ENCODE assay signal across 8 cellular contexts in genomic region chr14:45085004-45085403, GRCh38. TPM values are rescaled to one million over a fixed set of nuclear protein-coding genes. Genes with fewer than 3 reads are reported as not detected.
DNase-seq lines count a peak whose midpoint lies in the region; ATAC-seq, FAIRE-seq and TF ChIP-seq lines count a peak whose summit lies in the region.

No MANE protein-coding gene starts in this region.

- H3K9me3 ChIP-seq in BLaER1 (peaks cover 4% of the 10 kb centered on the region; the same call in 1 of the 2 replicates), IMR-90 (ENCODE audit: control insufficient read depth, insufficient read depth, low read length) (no peaks in the 10 kb centered on the region), HepG2 (ENCODE audit: low read length) (no peaks in the 10 kb centered on the region), tibial artery (no peaks in the 10 kb centered on the region)

- no peak overlapping the region; the same call in 1 of the 2 replicates for H3K14ac ChIP-seq in IMR-90 (replicated peaks; ENCODE audit: low read depth, low read length)

- H3K27me3 ChIP-seq in BLaER1, result no peaks in the 10 kb centered on the region
- H3K27me3 ChIP-seq in IMR-90 (ENCODE audit: control insufficient read depth, insufficient read depth, low read length), result no peaks in the 10 kb centered on the region
- no peaks in the 10 kb centered on the region for H3K27me3 ChIP-seq in HepG2 (ENCODE audit: control insufficient read depth in 1 of 2, insufficient read depth in 2 of 2, low read length in 2 of 2)
- H3K27me3 ChIP-seq in tibial artery, result no peaks in the 10 kb centered on the region

- H3K4me3 ChIP-seq in BLaER1 (peak overlapping the region; percentile 78), IMR-90 (ENCODE audit: insufficient read depth, low read depth, low read length) (peak overlapping the region; percentile 70), HepG2 (replicated peaks in 1 of 3; ENCODE audit: insufficient read depth in 1 of 3, low read depth in 2 of 3, low read length in 3 of 3) (peak overlapping the region; percentile 81 to 91 (median 90); a peak in 5 of 6 replicates), tibial artery (peak overlapping the region; percentile 60 to 90)

- H3K4me1 ChIP-seq in BLaER1 (peaks cover 23% of the 10 kb centered on the region), IMR-90 (ENCODE audit: control insufficient read depth, insufficient read depth, low read length) (peaks cover 2% of the 10 kb centered on the region; the same call in 1 of the 2 replicates), HepG2 (ENCODE audit: insufficient read depth, low read length) (peaks cover 71% of the 10 kb centered on the region), tibial artery (peaks cover 0 to 53% (median 10%) of the 10 kb centered on the region in 4 donors)

- POLR2A ChIA-PET in IMR-90 (lab: Charles Lee; ENCODE audit: unreplicated experiment), result no interaction called here
- POLR2A ChIA-PET in HepG2 (lab: Yijun Ruan, JAX), result interaction anchor here (0.7 to 1.9 kb wide), 8 partner anchors 13 to 188 kb away, joined by 3 to 7 read pairs (median 5); partner anchors contain the start of genes FKBP3, KLHL28 and TOGARAM1

- CTCF ChIA-PET in IMR-90 (lab: Yijun Ruan, JAX) (no interaction called here), HepG2 (lab: Yijun Ruan, JAX; ENCODE audit: low intra/inter-chr PET ratio, low total read pairs) (no interaction called here)

- no TSS peak for BruUV-seq in IMR-90 (replicated peaks; lab: Mats Ljungman, UMichigan)
- BruUV-seq in HepG2 (replicated peaks; lab: Mats Ljungman, UMichigan), result no TSS peak

- 0 out of 2 replicates have a peak overlapping the region, but pooled peaks have one; percentile 90 for H3K56ac ChIP-seq in IMR-90 (ENCODE audit: extremely low read depth, insufficient read depth, low read length)

- peaks cover 59% of the 10 kb centered on the region for H4K20me1 ChIP-seq in BLaER1
- H4K20me1 ChIP-seq in IMR-90 (ENCODE audit: insufficient read depth, low read length), result peaks cover 56% of the 10 kb centered on the region
- peaks cover 40% of the 10 kb centered on the region for H4K20me1 ChIP-seq in HepG2 (ENCODE audit: insufficient read depth, low read length)

- no peak overlapping the region for H2AK9ac ChIP-seq in IMR-90 (replicated peaks; ENCODE audit: low read depth, low read length, poor library complexity)

- no peak for TF ChIP-seq POLR2A in IMR-90 (IDR thresholded peaks at IDR 0.05; ENCODE audit: low read depth, low read length)
- peak in 1 of 2 experiments; percentile 60; a peak in 2 of 4 replicates for TF ChIP-seq POLR2A in HepG2 (IDR thresholded peaks at IDR 0.05; ENCODE audit: insufficient read depth in 1 of 2, low read depth in 2 of 2, low read length in 2 of 2)

- H2BK15ac ChIP-seq in IMR-90 (ENCODE audit: low read depth, low read length), result no peak overlapping the region

- H3K9me1 ChIP-seq in IMR-90 (ENCODE audit: insufficient read depth, low read length), result peaks cover 6% of the 10 kb centered on the region

- peak overlapping the region; percentile 77 for H3K27ac ChIP-seq in BLaER1
- H3K27ac ChIP-seq in IMR-90 (ENCODE audit: insufficient read depth, low read length), result no peak overlapping the region
- peak overlapping the region; percentile 77 for H3K27ac ChIP-seq in HepG2 (ENCODE audit: extremely low read length, insufficient read depth, low read length)
- peak overlapping the region; percentile 79 to 86 for H3K27ac ChIP-seq in tibial artery

- no peak for TF ChIP-seq EP300 in HepG2 (IDR thresholded peaks at IDR 0.05; ENCODE audit: low read depth in 2 of 2, low read length in 2 of 2)
- no peak for TF ChIP-seq EP300 in HepG2 (CRISPR knock-in tag; IDR thresholded peaks at IDR 0.05; ENCODE audit: borderline replicate concordance)

- H2BK120ac ChIP-seq in IMR-90 (ENCODE audit: low read depth, low read length), result no peak overlapping the region

- no CpG with 5 or more reads among the region's 3 CpGs for WGBS in IMR-90 (ENCODE audit: extremely low coverage in 2 of 2, insufficient read length in 1 of 2), 2 experiments
- 0% methylated on average over 3 of the region's 3 CpGs for WGBS in HepG2 (ENCODE audit: low lambda C conversion rate)

- H3K4me2 ChIP-seq in BLaER1, result peak overlapping the region; percentile 92
- peak overlapping the region; percentile 78 for H3K4me2 ChIP-seq in IMR-90 (ENCODE audit: low read depth, low read length)
- peak overlapping the region; percentile 71 for H3K4me2 ChIP-seq in HepG2 (ENCODE audit: low read depth, low read length)

- H3K36me3 ChIP-seq in BLaER1 (0 out of 2 replicates have a peak, but pooled peaks cover 11% of the 10 kb centered on the region), IMR-90 (ENCODE audit: control insufficient read depth, insufficient read depth, low read length) (no peaks in the 10 kb centered on the region), HepG2 (replicated peaks in 1 of 2; ENCODE audit: control insufficient read depth in 1 of 2, insufficient read depth in 2 of 2, low read length in 2 of 2) (0 out of 5 replicates have a peak, but pooled peaks cover 0 to 6% of the 10 kb centered on the region in 2 experiments), tibial artery (no peaks in the 10 kb centered on the region)

- H2AK5ac ChIP-seq in IMR-90 (ENCODE audit: low read depth, low read length), result no peak overlapping the region

- TF ChIP-seq CTCF in IMR-90 (conservative IDR thresholded peaks at IDR 0.05; ENCODE audit: low read depth, low read length) (no peak), HepG2 (CRISPR knock-in tag; IDR thresholded peaks at IDR 0.05) (no peak), tibial artery (IDR thresholded peaks at IDR 0.05) (no peak)

- ATAC-seq in IMR-90 (ENCODE audit: low read depth) (no peak), HepG2 (no peak)

- 0 out of 2 replicates have a peak overlapping the region, but pooled peaks have one; percentile 1 for H3K23ac ChIP-seq in IMR-90 (ENCODE audit: low read depth, low read length)

- H2AFZ ChIP-seq in IMR-90 (replicated peaks; ENCODE audit: low read length, poor library complexity), result no peak overlapping the region
- no peak overlapping the region for H2AFZ ChIP-seq in HepG2 (ENCODE audit: low read length)

- no peak overlapping the region for H4K91ac ChIP-seq in IMR-90 (ENCODE audit: insufficient read depth, low read depth, low read length)

- H3K9ac ChIP-seq in BLaER1 (peak overlapping the region; percentile 85), IMR-90 (ENCODE audit: low read depth, low read length) (peak overlapping the region; percentile 72; the same call in 1 of the 2 replicates), HepG2 (ENCODE audit: insufficient read depth, low read depth, low read length) (peak overlapping the region; percentile 84)

- in situ Hi-C loops in IMR-90 (cut with MboI; ENCODE audit: low sequenced_read_pairs) (no loop called here), HepG2 (cut with HindIII; ENCODE audit: extremely low pct_ligation_motif_present, low pct_unique_long_range_greater_than_20kb) (no loop called here)

- no peak overlapping the region for H3K18ac ChIP-seq in IMR-90 (ENCODE audit: low read depth, low read length)

- no peak overlapping the region for H3K4ac ChIP-seq in IMR-90 (ENCODE audit: low read depth, low read length)

- peak overlapping the region; percentile 32 for H2BK5ac ChIP-seq in IMR-90 (ENCODE audit: low read depth, low read length, poor library complexity, severe bottlenecking)

- intact Hi-C loops in IMR-90 (cut with micrococcal nuclease), result loop anchor here (5.0 kb wide), 3 partner anchors 123 to 182 kb away; partner anchors contain the start of genes KLHL28 and TOGARAM1
- intact Hi-C loops in HepG2 (cut with micrococcal nuclease; ENCODE audit: unreplicated experiment), result loop anchor here (2.0 kb wide), 2 partner anchors 50 to 122 kb away; partner anchors contain the start of genes FANCM, FKBP3 and TOGARAM1
- intact Hi-C loops in tibial artery (cut with DNase I; ENCODE audit: low total_unique reads), result loop anchor here (2.0 kb wide), 1 partner anchor 50 kb away; the partner anchor contains the start of genes FANCM and FKBP3

- H3K79me1 ChIP-seq in IMR-90 (ENCODE audit: low read depth in 1 of 2, low read length in 2 of 2), result peaks cover 4 to 25% of the 10 kb centered on the region in 2 experiments; a peak in 2 of 4 replicates

- DNase-seq in IMR-90 (peak; percentile 46), astrocyte of the hippocampus (ENCODE audit: low read depth, low spot score) (peak; percentile 21), HepG2 (ENCODE audit: low spot score) (peak; percentile 31), tibial artery (no peak), GM19240 (ENCODE audit: insufficient read length, low spot score) (no peak)
- no peak for DNase-seq in effector CD8-positive, alpha-beta T cell (lab: John Stamatoyannopoulos, UW)
- DNase-seq in activated effector memory CD4-positive, alpha-beta T cell treated with Interleukin-2 at 50 U/mL for 16 hours, result no peak

- H4K5ac ChIP-seq in IMR-90 (ENCODE audit: low read depth, low read length), result no peak overlapping the region

- no peak overlapping the region for H4K8ac ChIP-seq in IMR-90 (ENCODE audit: low read depth in 2 of 2, low read length in 2 of 2)

- TF ChIP-seq RAD21 in IMR-90 (IDR thresholded peaks at IDR 0.05; ENCODE audit: low read length), result no peak
- no peak for TF ChIP-seq RAD21 in HepG2 (CRISPR knock-in tag; IDR thresholded peaks at IDR 0.05)

- H3K79me2 ChIP-seq in HepG2 (ENCODE audit: insufficient read depth, low read length), result peaks cover 60% of the 10 kb centered on the region

- no peak overlapping the region for H2BK20ac ChIP-seq in IMR-90 (ENCODE audit: low read depth, low read length)

- dilution Hi-C loops in IMR-90 (cut with HindIII; ENCODE audit: low sequenced_read_pairs, unreplicated experiment), result no loop called here

- no peak for FAIRE-seq in HepG2 (lab: Jason Lieb, UNC)

RNA-seq across cellular contexts. Expression of gene PRPF39, which starts 1.1 kb away (rescaled TPM):
- total RNA-seq in IMR-90 (2012; rRNA removed) (25.6 and 29.6 TPM in 2 replicates), HepG2 (2016; rRNA removed; fragmentation: Illumina TruSeq; extraction: Trizol) (28.8 and 44.2 TPM in 2 replicates)
- polyA plus RNA-seq in IMR-90 (2012; rRNA removed) (13.1 and 18.1 TPM in 2 replicates), HepG2 (2011; rRNA removed) (65.0 and 68.0 TPM in 2 replicates)
- polyA plus RNA-seq in IMR-90 (2012; cell fraction: cytosol; rRNA removed), result 8.2 and 10.1 TPM in 2 replicates
- 90.5 and 241 TPM in 2 replicates for polyA plus RNA-seq in IMR-90 (2012; cell fraction: nucleus; rRNA removed; ENCODE audit: low replicate concordance)
- 8.5 and 10.2 TPM in 2 replicates for total RNA-seq in HepG2 (2016; cell fraction: cytosol; rRNA removed; fragmentation: Illumina TruSeq; extraction: Trizol; ENCODE audit: low read depth)
- total RNA-seq in HepG2 (2016; cell fraction: insoluble cytoplasmic fraction; rRNA removed; fragmentation: Illumina TruSeq; extraction: Trizol), result 31.1 and 40.1 TPM in 2 replicates
- 10.9 and 11.4 TPM in 2 replicates for total RNA-seq in HepG2 (2016; cell fraction: membrane; rRNA removed; fragmentation: Illumina TruSeq; extraction: Trizol)
- total RNA-seq in HepG2 (2016; cell fraction: nucleus; rRNA removed; fragmentation: Illumina TruSeq; extraction: Trizol), result 78.2 and 85.9 TPM in 2 replicates
- 10.1 and 10.5 TPM in 2 replicates for polyA plus RNA-seq in HepG2 (2011; cell fraction: cytosol; rRNA removed)
- 138 and 158 TPM in 2 replicates for polyA plus RNA-seq in HepG2 (2011; cell fraction: nucleus; rRNA removed)
- 30.5 and 36.1 TPM in 2 replicates for polyA plus RNA-seq in HepG2 (2012)
- 2.5 and 2.8 TPM in 2 replicates for polyA plus RNA-seq in HepG2 (2016; cell fraction: cytosol; fragmentation: Illumina TruSeq; extraction: Trizol; ENCODE audit: low read depth)
- polyA plus RNA-seq in HepG2 (2016; cell fraction: insoluble cytoplasmic fraction; fragmentation: Illumina TruSeq; extraction: Trizol; ENCODE audit: low read depth), result 21.4 and 23.9 TPM in 2 replicates
- polyA plus RNA-seq in HepG2 (2016; cell fraction: membrane; fragmentation: Illumina TruSeq; extraction: Trizol; ENCODE audit: low read depth), result 4.6 and 5.1 TPM in 2 replicates
- 169 and 172 TPM in 2 replicates for polyA plus RNA-seq in HepG2 (2016; cell fraction: nucleus; fragmentation: Illumina TruSeq; extraction: Trizol; ENCODE audit: insufficient read depth, low read depth)
- 48.4 and 56.4 TPM in 2 replicates for polyA minus RNA-seq in HepG2 (2011; rRNA and poly(A)+ RNA removed; ENCODE audit: low replicate concordance)
- 7.5 and 12.0 TPM in 2 replicates for polyA minus RNA-seq in HepG2 (2011; cell fraction: cytosol; rRNA and poly(A)+ RNA removed)
- polyA minus RNA-seq in HepG2 (2011; cell fraction: nucleus; rRNA and poly(A)+ RNA removed), result 207 and 269 TPM in 2 replicates

RNA-seq across cellular contexts. Expression of gene FKBP3, which starts 49.3 kb away (rescaled TPM):
- total RNA-seq in IMR-90 (2012; rRNA removed) (8.6 and 31.1 TPM in 2 replicates), HepG2 (2016; rRNA removed; fragmentation: Illumina TruSeq; extraction: Trizol) (87.6 and 140 TPM in 2 replicates)
- polyA plus RNA-seq in IMR-90 (2012; rRNA removed) (40.2 and 45.3 TPM in 2 replicates), HepG2 (2011; rRNA removed) (40.2 and 57.0 TPM in 2 replicates)
- 3.9 and 7.7 TPM in 2 replicates for polyA plus RNA-seq in IMR-90 (2012; cell fraction: cytosol; rRNA removed)
- 2.7 and 24.7 TPM in 2 replicates for polyA plus RNA-seq in IMR-90 (2012; cell fraction: nucleus; rRNA removed; ENCODE audit: low replicate concordance)
- total RNA-seq in HepG2 (2016; cell fraction: cytosol; rRNA removed; fragmentation: Illumina TruSeq; extraction: Trizol; ENCODE audit: low read depth), result 27.9 and 33.0 TPM in 2 replicates
- 89.6 and 145 TPM in 2 replicates for total RNA-seq in HepG2 (2016; cell fraction: insoluble cytoplasmic fraction; rRNA removed; fragmentation: Illumina TruSeq; extraction: Trizol)
- total RNA-seq in HepG2 (2016; cell fraction: membrane; rRNA removed; fragmentation: Illumina TruSeq; extraction: Trizol), result 29.1 and 33.1 TPM in 2 replicates
- total RNA-seq in HepG2 (2016; cell fraction: nucleus; rRNA removed; fragmentation: Illumina TruSeq; extraction: Trizol), result 64.8 and 67.4 TPM in 2 replicates
- polyA plus RNA-seq in HepG2 (2011; cell fraction: cytosol; rRNA removed), result 18.8 and 31.3 TPM in 2 replicates
- polyA plus RNA-seq in HepG2 (2011; cell fraction: nucleus; rRNA removed), result 18.1 and 30.4 TPM in 2 replicates
- 75.2 and 122 TPM in 2 replicates for polyA plus RNA-seq in HepG2 (2012)
- polyA plus RNA-seq in HepG2 (2016; cell fraction: cytosol; fragmentation: Illumina TruSeq; extraction: Trizol; ENCODE audit: low read depth), result 30.8 and 31.1 TPM in 2 replicates
- 228 and 238 TPM in 2 replicates for polyA plus RNA-seq in HepG2 (2016; cell fraction: insoluble cytoplasmic fraction; fragmentation: Illumina TruSeq; extraction: Trizol; ENCODE audit: low read depth)
- polyA plus RNA-seq in HepG2 (2016; cell fraction: membrane; fragmentation: Illumina TruSeq; extraction: Trizol; ENCODE audit: low read depth), result 34.4 and 37.5 TPM in 2 replicates
- polyA plus RNA-seq in HepG2 (2016; cell fraction: nucleus; fragmentation: Illumina TruSeq; extraction: Trizol; ENCODE audit: insufficient read depth, low read depth), result 149 and 154 TPM in 2 replicates
- polyA minus RNA-seq in HepG2 (2011; rRNA and poly(A)+ RNA removed; ENCODE audit: low replicate concordance), result 3.0 and 4.9 TPM in 2 replicates
- 12.1 and 13.8 TPM in 2 replicates for polyA minus RNA-seq in HepG2 (2011; cell fraction: cytosol; rRNA and poly(A)+ RNA removed)
- 38.2 and 44.6 TPM in 2 replicates for polyA minus RNA-seq in HepG2 (2011; cell fraction: nucleus; rRNA and poly(A)+ RNA removed)

RNA-seq across cellular contexts. Expression of gene FANCM, which starts 50.7 kb away (rescaled TPM):
- total RNA-seq in IMR-90 (2012; rRNA removed), result 7.0 and 10.3 TPM in 2 replicates
- polyA plus RNA-seq in IMR-90 (2012; rRNA removed), result 1.7 TPM in 2 replicates
- polyA plus RNA-seq in IMR-90 (2012; cell fraction: cytosol; rRNA removed), result 0.55 and 0.57 TPM in 2 replicates
- 1.1 and 2.7 TPM in 2 replicates for polyA plus RNA-seq in IMR-90 (2012; cell fraction: nucleus; rRNA removed; ENCODE audit: low replicate concordance)
- 10.4 and 13.1 TPM in 2 replicates for total RNA-seq in HepG2 (2016; rRNA removed; fragmentation: Illumina TruSeq; extraction: Trizol)
- 3.1 and 3.2 TPM in 2 replicates for total RNA-seq in HepG2 (2016; cell fraction: cytosol; rRNA removed; fragmentation: Illumina TruSeq; extraction: Trizol; ENCODE audit: low read depth)
- 12.1 and 12.6 TPM in 2 replicates for total RNA-seq in HepG2 (2016; cell fraction: insoluble cytoplasmic fraction; rRNA removed; fragmentation: Illumina TruSeq; extraction: Trizol)
- 3.5 and 3.6 TPM in 2 replicates for total RNA-seq in HepG2 (2016; cell fraction: membrane; rRNA removed; fragmentation: Illumina TruSeq; extraction: Trizol)
- 27.2 and 28.4 TPM in 2 replicates for total RNA-seq in HepG2 (2016; cell fraction: nucleus; rRNA removed; fragmentation: Illumina TruSeq; extraction: Trizol)
- 1.1 and 2.6 TPM in 2 replicates for polyA plus RNA-seq in HepG2 (2011; rRNA removed)
- polyA plus RNA-seq in HepG2 (2011; cell fraction: cytosol; rRNA removed), result 0.64 and 1.2 TPM in 2 replicates
- polyA plus RNA-seq in HepG2 (2011; cell fraction: nucleus; rRNA removed), result 1.5 and 2.4 TPM in 2 replicates
- 1.1 and 2.0 TPM in 2 replicates for polyA plus RNA-seq in HepG2 (2012)
- polyA plus RNA-seq in HepG2 (2016; cell fraction: cytosol; fragmentation: Illumina TruSeq; extraction: Trizol; ENCODE audit: low read depth), result 0.54 and 0.69 TPM in 2 replicates
- 5.7 and 5.9 TPM in 2 replicates for polyA plus RNA-seq in HepG2 (2016; cell fraction: insoluble cytoplasmic fraction; fragmentation: Illumina TruSeq; extraction: Trizol; ENCODE audit: low read depth)
- polyA plus RNA-seq in HepG2 (2016; cell fraction: membrane; fragmentation: Illumina TruSeq; extraction: Trizol; ENCODE audit: low read depth), result 0.76 and 1.6 TPM in 2 replicates
- polyA plus RNA-seq in HepG2 (2016; cell fraction: nucleus; fragmentation: Illumina TruSeq; extraction: Trizol; ENCODE audit: insufficient read depth, low read depth), result 13.1 and 20.1 TPM in 2 replicates
- polyA minus RNA-seq in HepG2 (2011; rRNA and poly(A)+ RNA removed; ENCODE audit: low replicate concordance), result 6.5 and 21.7 TPM in 2 replicates
- polyA minus RNA-seq in HepG2 (2011; cell fraction: cytosol; rRNA and poly(A)+ RNA removed), result 3.1 and 4.5 TPM in 2 replicates
- polyA minus RNA-seq in HepG2 (2011; cell fraction: nucleus; rRNA and poly(A)+ RNA removed), result 13.9 and 19.7 TPM in 2 replicates

Comparison
In these comparisons a context has a peak if more than half of its experiments do, and no peak if none do; other contexts are left out.
1. DNase-seq: peak in IMR-90 (single experiment), astrocyte of the hippocampus (single experiment) and HepG2 (single experiment); none in tibial artery (0 of 2), effector CD8-positive, alpha-beta T cell (single experiment), activated effector memory CD4-positive, alpha-beta T cell treated with Interleukin-2 at 50 U/mL for 16 hours (single experiment) and GM19240 (single experiment).
2. Peak in every context shown above with its lines, with median percentiles within 50 percentile points of each other: H3K4me2 ChIP-seq, H3K4me3 ChIP-seq and H3K9ac ChIP-seq.